Comparison of ENCODE assay signal across 8 cellular contexts in genomic region chr20:52105045-52105572, GRCh38.
DNase-seq lines count a peak whose midpoint lies in the region; ATAC-seq, FAIRE-seq and TF ChIP-seq lines count a peak whose summit lies in the region.

No MANE protein-coding gene starts in this region.

- peaks cover 2 to 17% of the 10 kb centered on the region in 2 experiments for H4K20me1 ChIP-seq in H1 (replicated peaks in 1 of 2; ENCODE audit: control insufficient read depth in 1 of 2, insufficient read depth in 2 of 2, low read length in 2 of 2)

- H3K4me1 Mint-ChIP-seq in CD8-positive, alpha-beta memory T cell: peaks cover 19 to 34% (median 22%) of the 10 kb centered on the region in 3 donors

- no peak overlapping the region for H2BK120ac ChIP-seq in H1 (replicated peaks; ENCODE audit: low read depth, low read length)

- H3K9ac ChIP-seq in H1 (replicated peaks in 1 of 4; ENCODE audit: extremely low read depth in 1 of 4, low read depth in 3 of 4, low read length in 3 of 4) (peak overlapping the region in 2 of 4 experiments; percentile 34 to 45; a peak in 3 of 7 replicates), mucosa of rectum (ENCODE audit: low read depth in 1 of 2, low read length in 2 of 2) (no peak overlapping the region)

- CTCF ChIA-PET in CD8-positive, alpha-beta memory T cell (lab: Charles Lee): no interaction called here
- CTCF ChIA-PET in H1 (lab: Charles Lee; ENCODE audit: partially characterized antibody): interaction anchor here (0.7 to 2.4 kb wide), 7 partner anchors 11 to 305 kb away, joined by 3 to 6 read pairs (median 5); no protein-coding TSS in a partner anchor

- no peak overlapping the region for H3K14ac ChIP-seq in H1 (ENCODE audit: insufficient read length)

- H4K91ac ChIP-seq in H1 (replicated peaks; ENCODE audit: insufficient read length, low read length): no peak overlapping the region

- no peak overlapping the region for H2BK20ac ChIP-seq in H1 (ENCODE audit: low read length)

- H3K56ac ChIP-seq in H1 (replicated peaks; ENCODE audit: insufficient read length, low read depth, low read length): no peak overlapping the region

- peaks cover 14% of the 10 kb centered on the region for H3K27me3 ChIP-seq in CD8-positive, alpha-beta memory T cell (ENCODE audit: insufficient read depth, low read length, poor library complexity, severe bottlenecking)
- H3K27me3 ChIP-seq in H1 (replicated peaks in 1 of 4; ENCODE audit: control insufficient read depth in 3 of 4, extremely low read depth in 1 of 4, insufficient read depth in 3 of 4, low read length in 3 of 4) (peaks cover 10 to 35% (median 30%) of the 10 kb centered on the region in 4 experiments), mucosa of rectum (ENCODE audit: control insufficient read depth in 2 of 2, insufficient read depth in 2 of 2, low read length in 2 of 2) (peaks cover 9 to 29% of the 10 kb centered on the region in 2 donors)

- H3K9me3 ChIP-seq in CD8-positive, alpha-beta memory T cell (ENCODE audit: low read length): no peaks in the 10 kb centered on the region
- H3K9me3 ChIP-seq in H1 (ENCODE audit: insufficient read depth in 2 of 2, low read depth in 1 of 2, low read length in 1 of 2) (no peaks in the 10 kb centered on the region), mucosa of rectum (ENCODE audit: control insufficient read depth in 2 of 2, low read length in 2 of 2) (no peaks in the 10 kb centered on the region)

- peaks cover 30% of the 10 kb centered on the region for H3K4me1 ChIP-seq in CD8-positive, alpha-beta memory T cell (ENCODE audit: insufficient read depth, low read length)
- H3K4me1 ChIP-seq in H1 (replicated peaks in 1 of 4; ENCODE audit: control insufficient read depth in 3 of 4, insufficient read depth in 4 of 4, low read length in 3 of 4) (peaks cover 0 to 9% (median 5%) of the 10 kb centered on the region in 4 experiments; a peak in 5 of 7 replicates), mucosa of rectum (ENCODE audit: control insufficient read depth in 2 of 2, insufficient read depth in 2 of 2, low read length in 2 of 2) (peaks cover 0 to 14% of the 10 kb centered on the region in 2 donors)

- 2% methylated on average over 20 of the region's 52 CpGs; no CpG with 5 or more reads in 1 of the 2 experiments for WGBS in H1 (ENCODE audit: extremely low coverage in 1 of 2, insufficient coverage in 1 of 2, insufficient read length in 1 of 2, insufficient replicate concordance in 2 of 2, low coverage in 1 of 2, low lambda C conversion rate in 2 of 2, missing lambda C conversion rate in 1 of 2), 2 experiments

- FAIRE-seq in H1 (lab: Jason Lieb, UNC): no peak

- no peak for TF ChIP-seq CTCF in H1 (IDR thresholded peaks at IDR 0.05; ENCODE audit: control extremely low read depth in 1 of 3, insufficient read depth in 1 of 3, low read depth in 1 of 3, low read length in 3 of 3)

- peaks cover 33 to 44% of the 10 kb centered on the region in 2 donors for H3K27me3 Mint-ChIP-seq in CD8-positive, alpha-beta memory T cell

- DNase-seq in CD8-positive, alpha-beta memory T cell: no peak
- DNase-seq in NCI-H460 (ENCODE audit: extremely low read depth, low read depth) (peak; percentile 45), H1 (ENCODE audit: low read depth in 1 of 2, low spot score in 2 of 2) (peak in 1 of 2 experiments; percentile 82), 8988T (no peak), hippocampal formation (lab: John Stamatoyannopoulos, UW) (no peak)

- peaks cover 0 to 11% of the 10 kb centered on the region in 2 experiments; a peak in 1 of 4 replicates for H3K79me2 ChIP-seq in H1 (ENCODE audit: control insufficient read depth in 1 of 2, insufficient read depth in 2 of 2, low read length in 2 of 2)

- ATAC-seq in GM19023 (IDR thresholded peaks at IDR 0.05; ENCODE audit: unreplicated experiment) (no peak), GM21786 (IDR thresholded peaks at IDR 0.05; ENCODE audit: unreplicated experiment) (no peak)

- no peak; a peak in 1 of 3 replicates for TF ChIP-seq POLR2A in H1 (IDR thresholded peaks at IDR 0.05; ENCODE audit: control extremely low read depth in 1 of 2, low read depth in 2 of 2, low read length in 2 of 2)

- H3K9me3 Mint-ChIP-seq in CD8-positive, alpha-beta memory T cell: peaks cover 0 to 3% (median 0%) of the 10 kb centered on the region in 5 donors

- H2BK12ac ChIP-seq in H1 (ENCODE audit: low read depth, low read length): no peak overlapping the region; the same call in 1 of the 2 replicates

- no peaks in the 10 kb centered on the region for H3K36me3 ChIP-seq in CD8-positive, alpha-beta memory T cell (ENCODE audit: insufficient read depth, low read length)
- no peaks in the 10 kb centered on the region for H3K36me3 ChIP-seq in H1 (ENCODE audit: control insufficient read depth in 2 of 4, insufficient read depth in 4 of 4, low read length in 3 of 4)
- no peaks in the 10 kb centered on the region for H3K36me3 ChIP-seq in mucosa of rectum (ENCODE audit: control insufficient read depth in 2 of 2, insufficient read depth in 2 of 2, low read length in 2 of 2)

- no peak overlapping the region for H3K27ac ChIP-seq in CD8-positive, alpha-beta memory T cell (ENCODE audit: low read depth, low read length)
- H3K27ac ChIP-seq in H1 (ENCODE audit: low read depth, low read length) (no peak overlapping the region), mucosa of rectum (ENCODE audit: low read depth in 2 of 2, low read length in 2 of 2) (no peak overlapping the region)

- H3K4ac ChIP-seq in H1 (replicated peaks; ENCODE audit: insufficient read length, low read depth, low read length): no peak overlapping the region

- POLR2A ChIA-PET in CD8-positive, alpha-beta memory T cell (lab: Charles Lee): no interaction called here
- POLR2A ChIA-PET in H1 (lab: Charles Lee; ENCODE audit: partially characterized antibody): interaction anchor here (0.5 to 4.0 kb wide), 17 partner anchors 9 to 638 kb away, joined by 3 to 21 read pairs (median 4); partner anchors contain the start of genes SALL4 and ZFP64

- no peak overlapping the region for H2BK15ac ChIP-seq in H1 (ENCODE audit: low read length)

- H2BK5ac ChIP-seq in H1 (ENCODE audit: low read depth, low read length): no peak overlapping the region

- H4K5ac ChIP-seq in H1 (ENCODE audit: insufficient read length, low read depth, low read length): peak overlapping the region; percentile 15

- H4K8ac ChIP-seq in H1 (ENCODE audit: extremely low read depth, insufficient read depth, low read length): peak overlapping the region; percentile 28

- H3K23ac ChIP-seq in H1 (ENCODE audit: insufficient read length): no peak overlapping the region

- H3K27ac Mint-ChIP-seq in CD8-positive, alpha-beta memory T cell: no peak overlapping the region

- H3K23me2 ChIP-seq in H1 (ENCODE audit: low read depth, low read length): peaks cover 24% of the 10 kb centered on the region

- H3K79me1 ChIP-seq in H1 (ENCODE audit: low read depth, low read length): no peaks in the 10 kb centered on the region

- H3K4me3 ChIP-seq in CD8-positive, alpha-beta memory T cell (ENCODE audit: low read length): peak overlapping the region; percentile 37
- H3K4me3 ChIP-seq in H1 (ENCODE audit: extremely low read depth in 1 of 4, insufficient read depth in 2 of 4, low read depth in 3 of 4, low read length in 4 of 4) (peak overlapping the region; percentile 30 to 77 (median 58)), mucosa of rectum (ENCODE audit: low read length in 2 of 2) (peak overlapping the region; percentile 36 to 50)

- peak overlapping the region; percentile 94 to 95 for H3K4me2 ChIP-seq in H1 (ENCODE audit: insufficient read depth in 1 of 2, low read depth in 2 of 2, low read length in 2 of 2)

- H2AK5ac ChIP-seq in H1 (ENCODE audit: low read depth, low read length): no peak overlapping the region

- peak overlapping the region in 5 of 7 donors; percentile 38 to 62 (median 41) for H3K4me3 Mint-ChIP-seq in CD8-positive, alpha-beta memory T cell

- no peak for TF ChIP-seq RAD21 in H1 (IDR thresholded peaks at IDR 0.05 in 1 of 2, conservative IDR thresholded peaks at IDR 0.05 in 1 of 2; ENCODE audit: low read depth in 2 of 2, low read length in 2 of 2)

- H3K18ac ChIP-seq in H1 (ENCODE audit: extremely low read depth, low read length): peak overlapping the region; percentile 55; the same call in 1 of the 2 replicates

- TF ChIP-seq EP300 in H1 (IDR thresholded peaks at IDR 0.05; ENCODE audit: borderline replicate concordance in 1 of 2, low read depth in 2 of 2, low read length in 2 of 2): no peak

- no peak overlapping the region for H2AFZ ChIP-seq in H1 (ENCODE audit: low read length)

- peaks cover 0 to 4% (median 2%) of the 10 kb centered on the region in 3 donors for H3K36me3 Mint-ChIP-seq in CD8-positive, alpha-beta memory T cell

TF ChIP-seq in H1, 55 proteins besides CTCF, POLR2A, EP300 and RAD21:
- TF ChIP-seq KDM4A (IDR thresholded peaks at IDR 0.05; ENCODE audit: low read depth, low read length, severe bottlenecking) (peak; percentile 90), PHF8 (conservative IDR thresholded peaks at IDR 0.05; ENCODE audit: low read depth, low read length) (peak; percentile 61; the same call in 1 of the 2 replicates), TAF1 (IDR thresholded peaks at IDR 0.05; ENCODE audit: low read depth, low read length) (peak; percentile 34; the same call in 1 of the 2 replicates), TAF7 (optimal IDR thresholded peaks at IDR 0.05; ENCODE audit: borderline replicate concordance, low read depth, low read length) (peak; percentile 39), TCF12 (IDR thresholded peaks at IDR 0.05; ENCODE audit: low read depth, low read length) (peak; percentile 8; the same call in 1 of the 2 replicates), KDM1A (IDR thresholded peaks at IDR 0.05; ENCODE audit: borderline replicate concordance, low read length) (0 out of 2 replicates have a peak, but pooled peaks have one; percentile 32), RNF2 (IDR thresholded peaks at IDR 0.05; ENCODE audit: borderline replicate concordance, low read depth, low read length, missing control alignments, poor library complexity, severe bottlenecking) (no peak), SIN3A (conservative IDR thresholded peaks at IDR 0.05 in 1 of 2, IDR thresholded peaks at IDR 0.05 in 1 of 2; ENCODE audit: low read depth in 1 of 2, low read length in 2 of 2) (0 out of 4 replicates have a peak, but pooled peaks of 1 of the 2 experiments have one; percentile 6), FOSL1 (IDR thresholded peaks at IDR 0.05; ENCODE audit: insufficient read depth, low read depth, low read length) (no peak), YY1 (IDR thresholded peaks at IDR 0.05; ENCODE audit: low read depth, low read length) (peak; percentile 4; the same call in 1 of the 2 replicates), SRF (IDR thresholded peaks at IDR 0.05; ENCODE audit: low read depth, low read length) (no peak), MAX (IDR thresholded peaks at IDR 0.05) (peak; percentile 24; the same call in 1 of the 2 replicates)
